In genomic region chr20:32787168-32787567, GRCh38 we compare ENCODE assay signal across 26 cellular contexts.
"Had no signal": no experiment of that assay in that cellular context is flagged by ENCODE, and none has a peak within 500 bp of the region (broad histone marks: within the 10 kb centered on the region; RNA-seq: fewer than 3 reads in every experiment).

No MANE protein-coding gene starts in this region.

- H3K27me3 ChIP-seq: adrenal gland, Peyer's patch, SJCRH30 had no signal

- ATAC-seq: activated CD4-positive, alpha-beta T cell treated with anti-CD3 and anti-CD28 coated beads for 36 hours had no signal

- H3K4me3 ChIP-seq: adrenal gland, Peyer's patch, SJCRH30 had no signal

- H3K27me3 Mint-ChIP-seq: activated CD4-positive, alpha-beta memory T cell treated with anti-CD3 and anti-CD28 coated beads, Interleukin-2, amount 10 ng/mL, durations not matched to agents 7 days and 5 days; activated CD4-positive, alpha-beta T cell treated with anti-CD3 and anti-CD28 coated beads for 36 hours; activated naive CD4-positive, alpha-beta T cell treated with anti-CD3 and anti-CD28 coated beads, Interleukin-2, amount 10 ng/mL, durations not matched to agents 7 days and 5 days; activated naive CD8-positive, alpha-beta T cell treated with anti-CD3 and anti-CD28 coated beads for 36 hours had no signal

- DNase-seq: activated CD4-positive, alpha-beta memory T cell treated with anti-CD3 and anti-CD28 coated beads, Interleukin-2, amount 10 ng/mL, durations not matched to agents 7 days and 5 days; activated CD4-positive, alpha-beta T cell treated with anti-CD3 and anti-CD28 coated beads for 36 hours; activated CD4-positive, alpha-beta T cell treated with anti-CD3 and anti-CD28 coated beads, Interleukin-2, amount 50 U/mL, for 1 hour; activated gamma-delta T cell treated with Interleukin-2 at 50 U/mL for 16 hours; activated naive CD4-positive, alpha-beta T cell treated with anti-CD3 and anti-CD28 coated beads, Interleukin-2, amount 10 ng/mL, durations not matched to agents 7 days and 5 days; activated naive CD8-positive, alpha-beta T cell treated with anti-CD3 and anti-CD28 coated beads for 36 hours; activated T-cell treated with anti-CD3 and anti-CD28 coated beads for 4 hours; activated T-cell treated with anti-CD3 and anti-CD28 coated beads, Interleukin-2, amount 50 U/mL, for 48 hours; adrenal gland; anterior cingulate cortex; caudate nucleus; MM.1S; NCI-H1105; NCI-H1436; NCI-H1694 treated with DMSO at 0.1 percent for 48 hours; NCI-H2029 treated with DMSO at 0.1 percent for 48 hours; NCI-H510A treated with DMSO at 0.1 percent for 48 hours; NCI-H69; Peyer's patch; Right ventricle myocardium superior; SJCRH30; SK-N-SH; T-helper 1 cell had no signal

- H3K36me3 Mint-ChIP-seq: activated naive CD8-positive, alpha-beta T cell treated with anti-CD3 and anti-CD28 coated beads for 36 hours had no signal

- H3K27ac Mint-ChIP-seq: activated CD4-positive, alpha-beta memory T cell treated with anti-CD3 and anti-CD28 coated beads, Interleukin-2, amount 10 ng/mL, durations not matched to agents 7 days and 5 days; activated CD4-positive, alpha-beta T cell treated with anti-CD3 and anti-CD28 coated beads for 36 hours; activated naive CD4-positive, alpha-beta T cell treated with anti-CD3 and anti-CD28 coated beads, Interleukin-2, amount 10 ng/mL, durations not matched to agents 7 days and 5 days; activated naive CD8-positive, alpha-beta T cell treated with anti-CD3 and anti-CD28 coated beads for 36 hours; activated T-helper 2 cell treated with anti-CD3 and anti-CD28 coated beads, Interferon-gamma antibody, Interleukin-2, Interleukin-4, amounts not matched to agents 10 μg/mL and 5 μg/mL and 100 μg/mL, durations not matched to agents 14 hours and 24 hours and 36 hours had no signal

- H3K9me3 Mint-ChIP-seq: activated CD4-positive, alpha-beta memory T cell treated with anti-CD3 and anti-CD28 coated beads, Interleukin-2, amount 10 ng/mL, durations not matched to agents 7 days and 5 days; activated naive CD4-positive, alpha-beta T cell treated with anti-CD3 and anti-CD28 coated beads, Interleukin-2, amount 10 ng/mL, durations not matched to agents 7 days and 5 days; activated naive CD8-positive, alpha-beta T cell treated with anti-CD3 and anti-CD28 coated beads for 36 hours; activated T-helper 2 cell treated with anti-CD3 and anti-CD28 coated beads, Interferon-gamma antibody, Interleukin-2, Interleukin-4, amounts not matched to agents 10 μg/mL and 5 μg/mL and 100 μg/mL, durations not matched to agents 14 hours and 24 hours and 36 hours had no signal

- H3K4me1 ChIP-seq: adrenal gland, Peyer's patch had no signal

- H3K9ac ChIP-seq: SK-N-SH had no signal

- H3K27ac ChIP-seq: adrenal gland, Peyer's patch, RWPE1, SJCRH30, VCaP had no signal

- H3K4me1 Mint-ChIP-seq: activated CD4-positive, alpha-beta memory T cell treated with anti-CD3 and anti-CD28 coated beads, Interleukin-2, amount 10 ng/mL, durations not matched to agents 7 days and 5 days had no signal

- H3K9me3 ChIP-seq: adrenal gland, Peyer's patch, SJCRH30, SK-N-SH had no signal

- H3K4me2 ChIP-seq: SK-N-SH had no signal

- H3K4me3 Mint-ChIP-seq: activated CD4-positive, alpha-beta memory T cell treated with anti-CD3 and anti-CD28 coated beads, Interleukin-2, amount 10 ng/mL, durations not matched to agents 7 days and 5 days; activated CD4-positive, alpha-beta T cell treated with anti-CD3 and anti-CD28 coated beads for 36 hours; activated naive CD4-positive, alpha-beta T cell treated with anti-CD3 and anti-CD28 coated beads, Interleukin-2, amount 10 ng/mL, durations not matched to agents 7 days and 5 days; activated naive CD8-positive, alpha-beta T cell treated with anti-CD3 and anti-CD28 coated beads for 36 hours had no signal

- H3K36me3 ChIP-seq: adrenal gland, Peyer's patch had no signal
